In genomic region chr2:187453078-187453641, GRCh38 we compare ENCODE assay signal across 8 cellular contexts. TPM values are rescaled to one million over a fixed set of nuclear protein-coding genes. Genes with fewer than 3 reads are reported as not detected.
DNase-seq lines count a peak whose midpoint lies in the region; ATAC-seq and TF ChIP-seq lines count a peak whose summit lies in the region.

No MANE protein-coding gene starts in this region.

- TF ChIP-seq CTCF in left ventricle myocardium inferior (IDR thresholded peaks at IDR 0.05; ENCODE audit: borderline replicate concordance) (peak; percentile 62), OCI-LY7 (conservative IDR thresholded peaks at IDR 0.05; ENCODE audit: low read length) (peak; percentile 69), fibroblast of the aortic adventitia (IDR thresholded peaks at IDR 0.05; ENCODE audit: insufficient read depth, low read length) (peak; percentile 41), type B pancreatic cell (conservative IDR thresholded peaks at IDR 0.05) (peak; percentile 80)

- no peaks in the 10 kb centered on the region for H3K36me3 ChIP-seq in left ventricle myocardium inferior
- no peaks in the 10 kb centered on the region for H3K36me3 ChIP-seq in OCI-LY7 (ENCODE audit: insufficient read depth, low read length)

- H3K4me1 Mint-ChIP-seq in type B pancreatic cell (ENCODE audit: unreplicated experiment), result peaks cover 4% of the 10 kb centered on the region
- H3K4me1 Mint-ChIP-seq in activated naive CD4-positive, alpha-beta T cell treated with anti-CD3 and anti-CD28 coated beads, Interleukin-2, amount 10 ng/mL, durations not matched to agents 7 days and 5 days, result peaks cover 6% of the 10 kb centered on the region

- H3K27ac ChIP-seq in left ventricle myocardium inferior (replicated peaks) (no peak overlapping the region), OCI-LY7 (ENCODE audit: low read depth, low read length, poor library complexity, severe bottlenecking) (no peak overlapping the region)

- H3K4me1 ChIP-seq in left ventricle myocardium inferior (no peaks in the 10 kb centered on the region), OCI-LY7 (ENCODE audit: insufficient read depth, low read length, poor library complexity, severe bottlenecking) (no peaks in the 10 kb centered on the region)

- no peak overlapping the region for H3K27ac Mint-ChIP-seq in type B pancreatic cell
- H3K27ac Mint-ChIP-seq in activated naive CD4-positive, alpha-beta T cell treated with anti-CD3 and anti-CD28 coated beads, Interleukin-2, amount 10 ng/mL, durations not matched to agents 7 days and 5 days, result no peak overlapping the region

- DNase-seq in left ventricle myocardium inferior, result no peak
- DNase-seq in left cardiac atrium, result no peak
- no peak for DNase-seq in OCI-LY7 (ENCODE audit: low spot score)
- peak; percentile 60 for DNase-seq in fibroblast of the aortic adventitia (ENCODE audit: low read depth)
- no peak for DNase-seq in type B pancreatic cell (ENCODE audit: extremely low spot score, unreplicated experiment)
- DNase-seq in GM19240 (ENCODE audit: insufficient read length, low spot score), result no peak
- no peak for DNase-seq in activated naive CD4-positive, alpha-beta T cell treated with anti-CD3 and anti-CD28 coated beads, Interleukin-2, amount 10 ng/mL, durations not matched to agents 7 days and 5 days

- no peak for ATAC-seq in left cardiac atrium
- no peak for ATAC-seq in GM18873 (IDR thresholded peaks at IDR 0.05; ENCODE audit: low FRiP score, unreplicated experiment)

- H3K79me2 ChIP-seq in OCI-LY7 (ENCODE audit: insufficient read depth, low read depth, low read length), result no peaks in the 10 kb centered on the region

- H3K9me3 ChIP-seq in left ventricle myocardium inferior (replicated peaks), result no peaks in the 10 kb centered on the region
- H3K9me3 ChIP-seq in OCI-LY7 (ENCODE audit: low read length), result no peaks in the 10 kb centered on the region

- no peak overlapping the region for H3K4me3 Mint-ChIP-seq in type B pancreatic cell
- H3K4me3 Mint-ChIP-seq in activated naive CD4-positive, alpha-beta T cell treated with anti-CD3 and anti-CD28 coated beads, Interleukin-2, amount 10 ng/mL, durations not matched to agents 7 days and 5 days, result no peak overlapping the region

- no TSS peak for BruUV-seq in OCI-LY7 (replicated peaks; lab: Mats Ljungman, UMichigan)

- H3K27me3 ChIP-seq in left ventricle myocardium inferior (ENCODE audit: low read depth), result no peaks in the 10 kb centered on the region

- no peaks in the 10 kb centered on the region for H3K36me3 Mint-ChIP-seq in type B pancreatic cell
- H3K36me3 Mint-ChIP-seq in activated naive CD4-positive, alpha-beta T cell treated with anti-CD3 and anti-CD28 coated beads, Interleukin-2, amount 10 ng/mL, durations not matched to agents 7 days and 5 days, result no peaks in the 10 kb centered on the region

- H3K9me3 Mint-ChIP-seq in type B pancreatic cell, result no peaks in the 10 kb centered on the region
- H3K9me3 Mint-ChIP-seq in activated naive CD4-positive, alpha-beta T cell treated with anti-CD3 and anti-CD28 coated beads, Interleukin-2, amount 10 ng/mL, durations not matched to agents 7 days and 5 days, result no peaks in the 10 kb centered on the region

- no peaks in the 10 kb centered on the region for H3K27me3 Mint-ChIP-seq in type B pancreatic cell
- no peaks in the 10 kb centered on the region for H3K27me3 Mint-ChIP-seq in activated naive CD4-positive, alpha-beta T cell treated with anti-CD3 and anti-CD28 coated beads, Interleukin-2, amount 10 ng/mL, durations not matched to agents 7 days and 5 days

- CTCF ChIA-PET in OCI-LY7 (lab: Charles Lee; ENCODE audit: unreplicated experiment), result no interaction called here
- CTCF ChIA-PET in activated naive CD4-positive, alpha-beta T cell treated with anti-CD3 and anti-CD28 coated beads, Interleukin-2, amount 10 ng/mL, durations not matched to agents 7 days and 5 days (lab: Charles Lee), result no interaction called here

- no peaks in the 10 kb centered on the region for H4K20me1 ChIP-seq in OCI-LY7 (ENCODE audit: insufficient read depth, low read length)

- H2AFZ ChIP-seq in OCI-LY7 (ENCODE audit: low read length), result no peak overlapping the region

- intact Hi-C loops in left ventricle myocardium inferior (cut with micrococcal nuclease) (loop anchor here (5.0 to 10.0 kb wide), 2 partner anchors 318 to 591 kb away; no protein-coding TSS in a partner anchor), left cardiac atrium (cut with DNase I) (loop anchor here (1.0 to 5.0 kb wide), 3 partner anchors 156 to 591 kb away; no protein-coding TSS in a partner anchor), OCI-LY7 (cut with micrococcal nuclease; ENCODE audit: unreplicated experiment) (loop anchor here (5.0 kb wide), 1 partner anchor 591 kb away; no protein-coding TSS in a partner anchor)

- H3K4me2 ChIP-seq in OCI-LY7 (ENCODE audit: low read length), result no peak overlapping the region

- POLR2A ChIA-PET in OCI-LY7 (lab: Charles Lee), result no interaction called here

- no peaks in the 10 kb centered on the region for H3K9me2 ChIP-seq in OCI-LY7 (ENCODE audit: insufficient read depth, low read length)

- H3K4me3 ChIP-seq in left ventricle myocardium inferior (no peak overlapping the region), OCI-LY7 (ENCODE audit: low read depth, low read length, poor library complexity, severe bottlenecking) (no peak overlapping the region), fibroblast of the aortic adventitia (ENCODE audit: low read depth, low read length) (no peak overlapping the region)

RNA-seq across cellular contexts. Expression of gene CALCRL, which starts 5.1 kb away (rescaled TPM):
- 27.3 TPM for total RNA-seq in left ventricle myocardium inferior
- 10 to 100 TPM; 39.8 to 45.9 TPM for total RNA-seq in left cardiac atrium
- not detected in 2 replicates for total RNA-seq in OCI-LY7 (2014; rRNA removed; shearing (Covaris generic))
- not detected in 2 replicates for total RNA-seq in OCI-LY7 (2022)
- 10.6 and 18.3 TPM in 2 replicates for total RNA-seq in fibroblast of the aortic adventitia (ENCODE audit: low replicate concordance)
- total RNA-seq in type B pancreatic cell (ENCODE audit: low replicate concordance), result 0.50 and 5.6 TPM in 2 replicates
